ENCODE assay signal across 1 cellular context in the genomic region with DNA sequence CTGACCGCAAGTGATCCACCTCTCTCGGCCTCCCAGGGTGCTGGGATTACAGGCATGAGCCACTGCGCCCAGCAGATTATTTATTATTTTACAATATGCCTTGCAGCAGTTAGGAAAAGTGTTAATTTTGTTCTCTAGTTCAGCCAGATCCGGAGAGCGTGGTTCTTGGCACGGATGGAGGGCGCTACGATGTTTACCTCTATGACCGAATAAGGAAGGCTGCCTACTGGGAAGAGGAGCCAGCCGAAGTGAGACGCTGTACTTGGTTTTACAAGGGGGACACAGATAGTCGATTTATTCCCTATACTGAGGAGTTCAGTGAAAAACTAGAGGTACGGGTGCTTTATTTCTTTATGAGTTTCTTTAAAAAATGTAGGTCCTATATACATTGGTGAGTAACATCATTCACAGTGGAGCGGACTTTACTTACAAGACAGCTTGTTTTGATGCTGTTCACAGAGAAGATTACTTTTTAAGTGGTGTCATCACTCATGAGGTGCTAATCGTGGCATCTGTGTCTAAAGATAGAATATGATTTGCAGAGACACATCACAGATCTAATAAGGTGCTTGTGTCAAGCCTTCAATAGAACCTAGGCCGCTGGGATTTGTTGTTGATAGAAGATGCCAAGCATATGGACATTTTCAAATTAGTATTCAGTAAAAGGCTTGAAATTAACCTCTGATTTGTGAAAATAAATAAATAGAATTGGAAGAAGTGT.
TF ChIP-seq lines count a peak whose summit lies in the region.

No MANE protein-coding gene starts in this region.

TF ChIP-seq in H1, 55 proteins besides CTCF, POLR2A, EP300 and RAD21:
- TF ChIP-seq BCL11A (IDR thresholded peaks at IDR 0.05; ENCODE audit: low read depth in 2 of 2, low read length in 2 of 2) (no peak), ZNF274 (IDR thresholded peaks at IDR 0.05; ENCODE audit: borderline replicate concordance, extremely low read depth, low read length) (no peak), SP2 (IDR thresholded peaks at IDR 0.05; ENCODE audit: low read length) (no peak), BACH1 (IDR thresholded peaks at IDR 0.05; ENCODE audit: low read length) (no peak)
- TF ChIP-seq, protein P1, sequence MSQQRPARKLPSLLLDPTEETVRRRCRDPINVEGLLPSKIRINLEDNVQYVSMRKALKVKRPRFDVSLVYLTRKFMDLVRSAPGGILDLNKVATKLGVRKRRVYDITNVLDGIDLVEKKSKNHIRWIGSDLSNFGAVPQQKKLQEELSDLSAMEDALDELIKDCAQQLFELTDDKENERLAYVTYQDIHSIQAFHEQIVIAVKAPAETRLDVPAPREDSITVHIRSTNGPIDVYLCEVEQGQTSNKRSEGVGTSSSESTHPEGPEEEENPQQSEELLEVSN (IDR thresholded peaks at IDR 0.05), result no peak
